In genomic region chr12:19872745-19873144, GRCh38 we compare ENCODE assay signal across 19 cellular contexts.
"Had no signal": no experiment of that assay in that cellular context is flagged by ENCODE, and none has a peak within 500 bp of the region (broad histone marks: within the 10 kb centered on the region; RNA-seq: fewer than 3 reads in every experiment).

No MANE protein-coding gene starts in this region.

- H3K4me3 Mint-ChIP-seq: naive thymus-derived CD4-positive, alpha-beta T cell; stimulated activated memory B cell treated with anti-CD40 and anti-IgM and Interleukin-4, amounts not matched to agents 10 μg/mL and 1 μg/mL and 100 μg/mL, for 72 hours; stimulated activated naive CD8-positive, alpha-beta T cell treated with anti-CD3 and anti-CD28 coated beads, Interleukin-15, Interleukin-2, amounts not matched to agents 100 ng/mL and 50 ng/mL, for 24 hours had no signal

- H3K27ac Mint-ChIP-seq: naive thymus-derived CD4-positive, alpha-beta T cell; stimulated activated memory B cell treated with anti-CD40 and anti-IgM and Interleukin-4, amounts not matched to agents 10 μg/mL and 1 μg/mL and 100 μg/mL, for 72 hours; stimulated activated naive CD8-positive, alpha-beta T cell treated with anti-CD3 and anti-CD28 coated beads, Interleukin-15, Interleukin-2, amounts not matched to agents 100 ng/mL and 50 ng/mL, for 24 hours had no signal

- ATAC-seq: esophagus mucosa; gastrocnemius medialis; heart right ventricle; left lobe of liver; naive thymus-derived CD4-positive, alpha-beta T cell; sciatic nerve; stimulated activated memory B cell treated with anti-CD40 and anti-IgM and Interleukin-4, amounts not matched to agents 10 μg/mL and 1 μg/mL and 100 μg/mL, for 72 hours had no signal

- H3K4me1 Mint-ChIP-seq: naive thymus-derived CD4-positive, alpha-beta T cell; stimulated activated memory B cell treated with anti-CD40 and anti-IgM and Interleukin-4, amounts not matched to agents 10 μg/mL and 1 μg/mL and 100 μg/mL, for 72 hours had no signal

- H3K27me3 Mint-ChIP-seq: naive thymus-derived CD4-positive, alpha-beta T cell; stimulated activated memory B cell treated with anti-CD40 and anti-IgM and Interleukin-4, amounts not matched to agents 10 μg/mL and 1 μg/mL and 100 μg/mL, for 72 hours; stimulated activated naive CD8-positive, alpha-beta T cell treated with anti-CD3 and anti-CD28 coated beads, Interleukin-15, Interleukin-2, amounts not matched to agents 100 ng/mL and 50 ng/mL, for 24 hours had no signal

- DNase-seq: effector memory CD4-positive, alpha-beta T cell; gastrocnemius medialis; heart right ventricle; hypothalamus; islet precursor cell; mammary epithelial cell; naive thymus-derived CD4-positive, alpha-beta T cell; spleen; stimulated activated CD4-positive, alpha-beta T cell treated with anti-CD3 and anti-CD28 coated beads, Interleukin-15, amount 100 ng/mL, for 24 hours; stimulated activated CD4-positive, alpha-beta T cell treated with anti-CD3 and anti-CD28 coated beads, Interleukin-1b, Interleukin-23, amount 100 ng/mL, for 48 hours; stimulated activated CD4-positive, alpha-beta T cell treated with anti-CD3 and anti-CD28 coated beads, Interleukin-4, amount 100 ng/mL, for 24 hours; tibial artery; upper lobe of left lung; uterus had no signal

- H3K36me3 Mint-ChIP-seq: naive thymus-derived CD4-positive, alpha-beta T cell; stimulated activated memory B cell treated with anti-CD40 and anti-IgM and Interleukin-4, amounts not matched to agents 10 μg/mL and 1 μg/mL and 100 μg/mL, for 72 hours had no signal
